ENCODE assay signal across 34 cellular contexts in genomic region chr7:13713092-13713491, GRCh38.
"Had no signal": no experiment of that assay in that cellular context is flagged by ENCODE, and none has a peak within 500 bp of the region (broad histone marks: within the 10 kb centered on the region; RNA-seq: fewer than 3 reads in every experiment).

No MANE protein-coding gene starts in this region.

- H3K27me3 ChIP-seq: MG63 had no signal

- H3K9ac ChIP-seq: KMS-11 had no signal

- H3K9me3 ChIP-seq: MG63 had no signal

- H3K36me3 ChIP-seq: MG63 had no signal

- DNase-seq: Kasumi-1, KG1, MG63, MM.1S, MV-4-11, NCI-H1048, NCI-H1092, NCI-H1092 treated with DMSO at 0.1 percent for 48 hours, NCI-H1105, NCI-H1105 treated with DMSO at 0.1 percent for 48 hours, NCI-H1417, NCI-H1417 treated with DMSO at 0.1 percent for 48 hours, NCI-H1436, NCI-H1436 treated with DMSO at 0.1 percent for 48 hours, NCI-H146, NCI-H1694, NCI-H1694 treated with DMSO at 0.1 percent for 48 hours, NCI-H187, NCI-H187 treated with DMSO at 0.1 percent for 48 hours, NCI-H1930, NCI-H2029, NCI-H2029 treated with DMSO at 0.1 percent for 48 hours, NCI-H2081, NCI-H2081 treated with DMSO at 0.1 percent for 48 hours, NCI-H2107, NCI-H2171, NCI-H2171 treated with DMSO at 0.1 percent for 48 hours, NCI-H2227 treated with DMSO at 0.1 percent for 48 hours, NCI-H226, NCI-H345, NCI-H446, NCI-H446 treated with DMSO at 0.1 percent for 48 hours, NCI-H510A had no signal

- H3K27ac ChIP-seq: KMS-11 had no signal

- H3K4me2 ChIP-seq: KMS-11 had no signal

- H3K4me3 ChIP-seq: MG63 had no signal
